Comparison of ENCODE assay signal across 1 cellular context in the genomic region with DNA sequence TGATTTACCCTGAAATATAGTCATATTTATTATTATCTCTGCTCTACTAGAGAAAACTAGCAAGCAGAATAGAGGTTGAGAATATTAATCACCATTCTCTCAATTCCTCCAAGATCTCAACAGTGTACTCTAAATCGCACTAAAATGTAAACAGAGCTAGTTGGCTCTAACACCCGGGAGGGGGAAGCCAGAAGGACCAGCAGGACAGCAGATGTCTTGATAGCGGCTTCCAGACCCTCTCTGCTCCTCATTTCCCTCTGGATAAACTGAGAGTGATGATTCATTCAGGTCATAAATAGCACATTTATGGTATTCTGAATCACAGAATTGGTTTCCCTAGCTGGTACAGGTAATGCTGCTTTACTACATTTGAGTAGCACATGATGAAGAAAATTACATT.
TF ChIP-seq lines count a peak whose summit lies in the region.

No MANE protein-coding gene starts in this region.

TF ChIP-seq in GM23338, 12 proteins besides CTCF, POLR2A, EP300 and RAD21 (continued from another document):
- TF ChIP-seq, protein P1, sequence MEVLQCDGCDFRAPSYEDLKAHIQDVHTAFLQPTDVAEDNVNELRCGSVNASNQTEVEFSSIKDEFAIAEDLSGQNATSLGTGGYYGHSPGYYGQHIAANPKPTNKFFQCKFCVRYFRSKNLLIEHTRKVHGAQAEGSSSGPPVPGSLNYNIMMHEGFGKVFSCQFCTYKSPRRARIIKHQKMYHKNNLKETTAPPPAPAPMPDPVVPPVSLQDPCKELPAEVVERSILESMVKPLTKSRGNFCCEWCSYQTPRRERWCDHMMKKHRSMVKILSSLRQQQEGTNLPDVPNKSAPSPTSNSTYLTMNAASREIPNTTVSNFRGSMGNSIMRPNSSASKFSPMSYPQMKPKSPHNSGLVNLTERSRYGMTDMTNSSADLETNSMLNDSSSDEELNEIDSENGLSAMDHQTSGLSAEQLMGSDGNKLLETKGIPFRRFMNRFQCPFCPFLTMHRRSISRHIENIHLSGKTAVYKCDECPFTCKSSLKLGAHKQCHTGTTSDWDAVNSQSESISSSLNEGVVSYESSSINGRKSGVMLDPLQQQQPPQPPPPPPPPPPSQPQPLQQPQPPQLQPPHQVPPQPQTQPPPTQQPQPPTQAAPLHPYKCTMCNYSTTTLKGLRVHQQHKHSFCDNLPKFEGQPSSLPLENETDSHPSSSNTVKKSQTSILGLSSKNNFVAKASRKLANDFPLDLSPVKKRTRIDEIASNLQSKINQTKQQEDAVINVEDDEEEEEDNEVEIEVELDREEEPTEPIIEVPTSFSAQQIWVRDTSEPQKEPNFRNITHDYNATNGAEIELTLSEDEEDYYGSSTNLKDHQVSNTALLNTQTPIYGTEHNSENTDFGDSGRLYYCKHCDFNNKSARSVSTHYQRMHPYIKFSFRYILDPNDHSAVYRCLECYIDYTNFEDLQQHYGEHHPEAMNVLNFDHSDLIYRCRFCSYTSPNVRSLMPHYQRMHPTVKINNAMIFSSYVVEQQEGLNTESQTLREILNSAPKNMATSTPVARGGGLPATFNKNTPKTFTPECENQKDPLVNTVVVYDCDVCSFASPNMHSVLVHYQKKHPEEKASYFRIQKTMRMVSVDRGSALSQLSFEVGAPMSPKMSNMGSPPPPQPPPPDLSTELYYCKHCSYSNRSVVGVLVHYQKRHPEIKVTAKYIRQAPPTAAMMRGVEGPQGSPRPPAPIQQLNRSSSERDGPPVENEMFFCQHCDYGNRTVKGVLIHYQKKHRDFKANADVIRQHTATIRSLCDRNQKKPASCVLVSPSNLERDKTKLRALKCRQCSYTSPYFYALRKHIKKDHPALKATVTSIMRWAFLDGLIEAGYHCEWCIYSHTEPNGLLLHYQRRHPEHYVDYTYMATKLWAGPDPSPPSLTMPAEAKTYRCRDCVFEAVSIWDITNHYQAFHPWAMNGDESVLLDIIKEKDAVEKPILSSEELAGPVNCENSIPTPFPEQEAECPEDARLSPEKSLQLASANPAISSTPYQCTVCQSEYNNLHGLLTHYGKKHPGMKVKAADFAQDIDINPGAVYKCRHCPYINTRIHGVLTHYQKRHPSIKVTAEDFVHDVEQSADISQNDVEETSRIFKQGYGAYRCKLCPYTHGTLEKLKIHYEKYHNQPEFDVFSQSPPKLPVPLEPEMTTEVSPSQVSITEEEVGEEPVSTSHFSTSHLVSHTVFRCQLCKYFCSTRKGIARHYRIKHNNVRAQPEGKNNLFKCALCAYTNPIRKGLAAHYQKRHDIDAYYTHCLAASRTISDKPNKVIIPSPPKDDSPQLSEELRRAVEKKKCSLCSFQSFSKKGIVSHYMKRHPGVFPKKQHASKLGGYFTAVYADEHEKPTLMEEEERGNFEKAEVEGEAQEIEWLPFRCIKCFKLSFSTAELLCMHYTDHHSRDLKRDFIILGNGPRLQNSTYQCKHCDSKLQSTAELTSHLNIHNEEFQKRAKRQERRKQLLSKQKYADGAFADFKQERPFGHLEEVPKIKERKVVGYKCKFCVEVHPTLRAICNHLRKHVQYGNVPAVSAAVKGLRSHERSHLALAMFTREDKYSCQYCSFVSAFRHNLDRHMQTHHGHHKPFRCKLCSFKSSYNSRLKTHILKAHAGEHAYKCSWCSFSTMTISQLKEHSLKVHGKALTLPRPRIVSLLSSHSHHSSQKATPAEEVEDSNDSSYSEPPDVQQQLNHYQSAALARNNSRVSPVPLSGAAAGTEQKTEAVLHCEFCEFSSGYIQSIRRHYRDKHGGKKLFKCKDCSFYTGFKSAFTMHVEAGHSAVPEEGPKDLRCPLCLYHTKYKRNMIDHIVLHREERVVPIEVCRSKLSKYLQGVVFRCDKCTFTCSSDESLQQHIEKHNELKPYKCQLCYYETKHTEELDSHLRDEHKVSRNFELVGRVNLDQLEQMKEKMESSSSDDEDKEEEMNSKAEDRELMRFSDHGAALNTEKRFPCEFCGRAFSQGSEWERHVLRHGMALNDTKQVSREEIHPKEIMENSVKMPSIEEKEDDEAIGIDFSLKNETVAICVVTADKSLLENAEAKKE (CRISPR knock-in tag; IDR thresholded peaks at IDR 0.05), result no peak
- TF ChIP-seq ZNF114 (CRISPR knock-in tag; IDR thresholded peaks at IDR 0.05), result no peak
- no peak for TF ChIP-seq JUNB (IDR thresholded peaks at IDR 0.05; ENCODE audit: unreplicated experiment)
- TF ChIP-seq EZH2 (IDR thresholded peaks at IDR 0.05; ENCODE audit: low read depth, unreplicated experiment), result no peak
- TF ChIP-seq CREB1 (CRISPR knock-in tag; IDR thresholded peaks at IDR 0.05; ENCODE audit: low read depth), result no peak
- no peak for TF ChIP-seq EZH2phosphoT487 (IDR thresholded peaks at IDR 0.05; ENCODE audit: unreplicated experiment)
TF ChIP-seq in GM23338: peak in this region for 0.
